In the genomic region with DNA sequence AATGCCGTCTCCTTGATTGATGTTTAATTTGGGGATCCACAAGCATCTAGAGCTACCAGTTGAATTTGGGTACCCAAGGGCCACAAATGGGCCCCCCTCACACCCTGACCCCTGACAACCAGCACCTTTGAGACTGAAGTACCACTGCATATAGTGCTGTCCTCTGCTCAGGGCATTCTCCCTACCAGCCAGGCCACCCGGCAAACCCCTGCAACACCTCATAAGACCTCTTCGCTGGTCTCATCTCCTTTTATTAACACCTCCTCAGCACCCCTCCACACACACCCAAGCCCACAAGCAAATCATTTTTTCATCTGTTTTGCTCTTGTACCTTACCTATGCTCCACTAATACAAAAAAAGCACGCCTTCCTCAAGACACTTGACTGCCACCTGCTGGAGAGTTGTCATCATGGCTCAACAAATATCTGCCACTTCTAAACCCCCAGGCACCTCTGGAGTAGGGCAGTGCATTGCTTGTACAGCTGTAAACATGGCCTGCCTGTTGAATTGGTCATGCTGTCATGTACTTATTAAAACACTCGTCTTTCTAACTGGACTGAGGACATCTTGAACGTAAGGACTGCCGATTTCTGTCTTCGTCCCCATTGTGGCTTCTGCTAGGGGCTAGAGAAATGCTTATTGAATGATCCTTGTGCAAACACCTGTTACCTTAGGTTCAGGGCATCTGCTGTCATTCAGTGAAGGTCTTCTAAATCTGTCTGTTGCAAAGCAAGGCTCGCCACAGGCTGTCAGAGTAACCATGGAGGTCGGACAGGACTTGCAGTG, we compare ENCODE assay signal across 8 cellular contexts.
A peak's percentile ranks its signal among the peaks of the same experiment; 100 is the strongest.
DNase-seq lines count a peak whose midpoint lies in the region; ATAC-seq and TF ChIP-seq lines count a peak whose summit lies in the region.

No MANE protein-coding gene starts in this region.

- no peaks in the 10 kb centered on the region for H3K36me3 Mint-ChIP-seq in natural killer cell

- TF ChIP-seq POLR2A in erythroblast (IDR thresholded peaks at IDR 0.05; ENCODE audit: low read length), result no peak

- peak overlapping the region; percentile 3 for H3K4me3 Mint-ChIP-seq in natural killer cell

- peak overlapping the region; percentile 1 to 64 for H3K27ac Mint-ChIP-seq in natural killer cell

- intact Hi-C loops in natural killer cell (cut with micrococcal nuclease), result loop anchor here (1.0 to 2.0 kb wide), 4 partner anchors 65 to 379 kb away; no protein-coding TSS in a partner anchor

- H3K27me3 Mint-ChIP-seq in natural killer cell (ENCODE audit: low read depth in 2 of 2), result no peaks in the 10 kb centered on the region

- peak; percentile 64 for DNase-seq in AG08396 (ENCODE audit: low spot score)
- peak; percentile 50 for DNase-seq in HS-27A (ENCODE audit: low read depth)
- peak; percentile 40 for DNase-seq in NK-92 treated with Interleukin-12 subunit alpha and Interleukin-12 subunit beta, amount 100 ng/mL, for 24 hours (lab: John Stamatoyannopoulos, UW)
- DNase-seq in activated CD8-positive, alpha-beta memory T cell treated with anti-CD3 and anti-CD28 coated beads, Interleukin-2, amount 50 U/mL, for 24 hours (ENCODE audit: extremely low read depth), result peak; percentile 47
- DNase-seq in erythroblast (lab: John Stamatoyannopoulos, UW), result peak; percentile 57 to 78
- peak; percentile 61 for DNase-seq in natural killer cell
- DNase-seq in stimulated activated naive CD8-positive, alpha-beta T cell treated with anti-CD3 and anti-CD28 coated beads, Interleukin-15, Interleukin-2, amounts not matched to agents 100 U/mL and 50 U/mL, for 24 hours, result peak; percentile 80

- peak; percentile 52 for ATAC-seq in GM18907 (IDR thresholded peaks at IDR 0.05; ENCODE audit: unreplicated experiment)
- peak; percentile 72 to 78 (median 76) for ATAC-seq in natural killer cell
- peak; percentile 38 for ATAC-seq in stimulated activated naive CD8-positive, alpha-beta T cell treated with anti-CD3 and anti-CD28 coated beads, Interleukin-15, Interleukin-2, amounts not matched to agents 100 U/mL and 50 U/mL, for 24 hours

- no peaks in the 10 kb centered on the region for H3K9me3 Mint-ChIP-seq in natural killer cell

- peak; percentile 82 for TF ChIP-seq CTCF in natural killer cell (IDR thresholded peaks at IDR 0.05)

- peaks cover 89 to 92% of the 10 kb centered on the region in 2 donors for H3K4me1 Mint-ChIP-seq in natural killer cell

Comparison
In these comparisons a context has a peak if more than half of its experiments do, and no peak if none do; other contexts are left out.
1. Peak in every context shown above with its lines: DNase-seq and ATAC-seq.